9 cellular contexts compared by ENCODE assay signal in the genomic region with DNA sequence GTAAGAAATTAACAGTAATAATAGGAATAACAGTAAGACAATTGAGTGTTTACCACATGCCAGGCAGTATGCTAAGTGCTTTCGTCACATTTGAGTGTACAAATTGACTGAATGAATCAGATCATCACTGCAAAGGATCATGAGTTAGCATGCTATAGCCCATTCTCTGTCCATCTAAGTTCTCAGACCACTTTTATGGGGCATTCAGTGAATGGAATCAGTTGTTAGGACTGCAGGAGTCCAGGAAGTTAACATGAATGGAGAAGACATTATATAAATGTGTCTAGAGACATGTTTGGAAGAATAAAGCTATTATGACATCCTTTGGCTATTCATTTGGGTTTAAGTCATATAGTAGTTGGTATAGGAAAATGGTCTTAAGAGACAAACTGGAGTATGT. TPM values are rescaled to one million over a fixed set of nuclear protein-coding genes. Genes with fewer than 3 reads are reported as not detected.
"Had no signal": no experiment of that assay in that cellular context is flagged by ENCODE, and none has a peak within 500 bp of the region (broad histone marks: within the 10 kb centered on the region; RNA-seq: fewer than 3 reads in every experiment).

No MANE protein-coding gene starts in this region.

- H3K4me3 Mint-ChIP-seq: GM23338, H9 had no signal

- H3K4me2 ChIP-seq: GM23338 had no signal

- H3K4me1 Mint-ChIP-seq: GM23338, H9 had no signal

- H3K27ac Mint-ChIP-seq: GM23338, H9 had no signal

- H3K4me3 ChIP-seq: GM23338, K562 had no signal

- H3K9me3 Mint-ChIP-seq: GM23338, H9 had no signal

- DNase-seq: H9, HCEC 1CT, IMR-90 had no signal

- FAIRE-seq: H1, H54, HTR-8/SVneo, K562 had no signal

- H2AFZ ChIP-seq: GM23338 had no signal

- ATAC-seq: GM23338, K562 had no signal

RNA-seq across cellular contexts. Expression of a gene that starts 59.9 kb away (rescaled TPM):
- total RNA-seq: HT-29 had no signal
